9 cellular contexts compared by ENCODE assay signal in genomic region chr2:85753035-85753524, GRCh38. TPM values are rescaled to one million over a fixed set of nuclear protein-coding genes. Genes with fewer than 3 reads are reported as not detected.
DNase-seq lines count a peak whose midpoint lies in the region; ATAC-seq and TF ChIP-seq lines count a peak whose summit lies in the region.
"Had no signal": no experiment of that assay in that cellular context is flagged by ENCODE, and none has a peak within 500 bp of the region (broad histone marks: within the 10 kb centered on the region; RNA-seq: fewer than 3 reads in every experiment).

No MANE protein-coding gene starts in this region.

- peaks cover under 1% of the 10 kb centered on the region for H3K36me3 ChIP-seq in left ventricle myocardium inferior

- H3K27me3 Mint-ChIP-seq in effector memory CD8-positive, alpha-beta T cell, result peaks cover 65 to 94% of the 10 kb centered on the region in 2 donors
- H3K27me3 Mint-ChIP-seq in nephron progenitor cell (ENCODE audit: low read depth, poor library complexity), result peaks cover 60% of the 10 kb centered on the region

- no peak for TF ChIP-seq CTCF in left ventricle myocardium inferior (IDR thresholded peaks at IDR 0.05; ENCODE audit: borderline replicate concordance)
- no peak for TF ChIP-seq CTCF in nephron progenitor cell (IDR thresholded peaks at IDR 0.05)

- intact Hi-C loops in left ventricle myocardium inferior (cut with micrococcal nuclease), result loop anchor here (10.0 kb wide), 1 partner anchor 52 kb away; no protein-coding TSS in a partner anchor
- intact Hi-C loops in left cardiac atrium (cut with DNase I), result no loop called here

- no peak overlapping the region for H3K27ac Mint-ChIP-seq in effector memory CD8-positive, alpha-beta T cell
- H3K27ac Mint-ChIP-seq in nephron progenitor cell, result no peak overlapping the region

- H3K4me3 ChIP-seq in left ventricle myocardium inferior, result peak overlapping the region; percentile 98

- no peaks in the 10 kb centered on the region for H3K27me3 ChIP-seq in left ventricle myocardium inferior (ENCODE audit: low read depth)

- DNase-seq in left ventricle myocardium inferior (no peak), left cardiac atrium (no peak), nephron progenitor cell (no peak), NCI-H510A (lab: John Stamatoyannopoulos, UW) (no peak), NCI-H1694 (lab: John Stamatoyannopoulos, UW) (no peak), RPMI8226 (no peak)
- no peak for DNase-seq in effector memory CD8-positive, alpha-beta T cell

- peaks cover 6% of the 10 kb centered on the region for H3K36me3 Mint-ChIP-seq in effector memory CD8-positive, alpha-beta T cell (ENCODE audit: insufficient read depth)
- no peaks in the 10 kb centered on the region for H3K36me3 Mint-ChIP-seq in nephron progenitor cell (ENCODE audit: low read depth)

- peak overlapping the region; percentile 93 for H3K27ac ChIP-seq in left ventricle myocardium inferior (replicated peaks)

- ATAC-seq in left cardiac atrium (no peak), GM21515 (IDR thresholded peaks at IDR 0.05; ENCODE audit: unreplicated experiment) (no peak)
- ATAC-seq in effector memory CD8-positive, alpha-beta T cell (replicated peaks), result no peak

- H3K4me3 Mint-ChIP-seq in effector memory CD8-positive, alpha-beta T cell, result peak overlapping the region; percentile 74 to 76
- peak overlapping the region; percentile 86 for H3K4me3 Mint-ChIP-seq in nephron progenitor cell

- peaks cover 11 to 16% of the 10 kb centered on the region in 2 donors for H3K4me1 Mint-ChIP-seq in effector memory CD8-positive, alpha-beta T cell (ENCODE audit: low read depth in 2 of 2)
- peaks cover 37% of the 10 kb centered on the region for H3K4me1 Mint-ChIP-seq in nephron progenitor cell

- H3K9me3 Mint-ChIP-seq in effector memory CD8-positive, alpha-beta T cell, result no peaks in the 10 kb centered on the region
- no peaks in the 10 kb centered on the region for H3K9me3 Mint-ChIP-seq in nephron progenitor cell

- peaks cover 100% of the 10 kb centered on the region for H3K4me1 ChIP-seq in left ventricle myocardium inferior

- no peaks in the 10 kb centered on the region for H3K9me3 ChIP-seq in left ventricle myocardium inferior (replicated peaks)

RNA-seq across cellular contexts. Expression of gene ATOH8, which starts 0.7 kb away (rescaled TPM):
- total RNA-seq in left ventricle myocardium inferior (23.3 TPM), left cardiac atrium (10 to 100 TPM; 23.4 to 29.1 TPM)

RNA-seq across cellular contexts. Expression of gene GNLY, which starts 58.9 kb away (rescaled TPM):
- total RNA-seq in left ventricle myocardium inferior (1.5 TPM), left cardiac atrium (1 to 10 TPM in 1 of 2 donors, under 1 TPM in 1; 0.52 to 2.8 TPM)
- total RNA-seq: frontal cortex had no signal
